ENCODE assay signal across 21 cellular contexts in the genomic region with DNA sequence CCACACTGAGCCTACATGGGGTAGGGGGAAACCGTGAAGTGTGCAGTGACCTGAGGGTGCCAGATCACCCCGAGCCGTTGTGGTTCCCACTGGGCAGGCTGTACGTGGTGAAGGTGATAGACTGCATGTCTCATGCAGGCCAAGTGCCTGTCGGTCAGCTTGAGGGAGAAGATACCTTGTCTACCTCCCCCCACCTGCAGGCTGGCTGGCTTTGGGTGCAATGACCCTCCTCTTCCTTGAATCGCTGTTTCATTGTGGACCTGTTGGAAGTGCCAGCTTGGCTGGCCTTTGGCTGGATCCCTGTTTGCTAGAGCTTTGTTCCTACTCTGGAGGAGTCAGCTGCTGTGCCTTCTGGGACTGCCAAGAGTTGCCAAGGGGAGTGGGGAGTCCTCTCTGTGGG.
DNase-seq lines count a peak whose midpoint lies in the region; ATAC-seq, FAIRE-seq and TF ChIP-seq lines count a peak whose summit lies in the region.
"Had no signal": no experiment of that assay in that cellular context is flagged by ENCODE, and none has a peak within 500 bp of the region (broad histone marks: within the 10 kb centered on the region; RNA-seq: fewer than 3 reads in every experiment).

No MANE protein-coding gene starts in this region.

- no peak for ATAC-seq in CD8-positive, alpha-beta T cell
- ATAC-seq in psoas muscle = no peak
- ATAC-seq in HG02884 (IDR thresholded peaks at IDR 0.05; ENCODE audit: unreplicated experiment) = no peak
- ATAC-seq in gastroesophageal sphincter = no peak
- ATAC-seq: activated T-cell treated with anti-CD3 and anti-CD28 coated beads, Interleukin-2, amount 50 U/mL, for 72 hours had no signal

- TF ChIP-seq EP300 in gastroesophageal sphincter (IDR thresholded peaks at IDR 0.05) = no peak

- no peaks in the 10 kb centered on the region for H3K27me3 Mint-ChIP-seq in CD8-positive, alpha-beta T cell (ENCODE audit: low read depth)
- H3K27me3 Mint-ChIP-seq in Calu3 (ENCODE audit: unreplicated experiment) = no peaks in the 10 kb centered on the region
- H3K27me3 Mint-ChIP-seq: activated naive CD4-positive, alpha-beta T cell treated with anti-CD3 and anti-CD28 coated beads, Interleukin-2, amount 50 U/mL, for 24 hours; CD4-positive, alpha-beta memory T cell had no signal

- no peaks in the 10 kb centered on the region for H3K27me3 ChIP-seq in CD8-positive, alpha-beta T cell (ENCODE audit: insufficient read depth, low read length)
- no peaks in the 10 kb centered on the region for H3K27me3 ChIP-seq in Peyer's patch
- H3K27me3 ChIP-seq in psoas muscle (ENCODE audit: insufficient read depth in 3 of 3, low read length in 2 of 3) = no peaks in the 10 kb centered on the region
- no peaks in the 10 kb centered on the region for H3K27me3 ChIP-seq in gastroesophageal sphincter
- H3K27me3 ChIP-seq: ascending aorta had no signal

- no peaks in the 10 kb centered on the region for H3K9me3 ChIP-seq in CD8-positive, alpha-beta T cell (ENCODE audit: low read length)
- H3K9me3 ChIP-seq in Peyer's patch = no peaks in the 10 kb centered on the region
- peaks cover 0 to 6% of the 10 kb centered on the region in 2 donors for H3K9me3 ChIP-seq in kidney (ENCODE audit: control insufficient read depth in 1 of 2, low read length in 2 of 2)
- H3K9me3 ChIP-seq in psoas muscle = no peaks in the 10 kb centered on the region
- H3K9me3 ChIP-seq in gastroesophageal sphincter = no peaks in the 10 kb centered on the region
- H3K9me3 ChIP-seq: ascending aorta had no signal

- DNase-seq in CD8-positive, alpha-beta T cell = peak in 1 of 7 experiments; percentile 35
- DNase-seq in Peyer's patch = peak in 2 of 3 donors; percentile 37
- no peak for DNase-seq in kidney
- no peak for DNase-seq in psoas muscle
- DNase-seq in Calu3 = no peak
- no peak for DNase-seq in HUDEP-2 (lab: John Stamatoyannopoulos, UW; ENCODE audit: unreplicated experiment in 76 of 76)
- DNase-seq: activated CD8-positive, alpha-beta memory T cell treated with anti-CD3 and anti-CD28 coated beads for 24 hours; activated T-cell treated with anti-CD3 and anti-CD28 coated beads, Interleukin-2, amount 50 U/mL, for 72 hours; CD4-positive, alpha-beta memory T cell; GOT3; left colon; NCI-H2171; NCI-H526; Right ventricle myocardium superior; stimulated activated CD4-positive, alpha-beta T cell treated with anti-CD3 and anti-CD28 coated beads, Interleukin-12 subunit alpha, Interleukin-12 subunit beta, amount 100 ng/mL, for 4 hours had no signal

- no peak overlapping the region for H3K4me3 ChIP-seq in CD8-positive, alpha-beta T cell (ENCODE audit: low read depth, low read length)
- H3K4me3 ChIP-seq in Peyer's patch = no peak overlapping the region
- H3K4me3 ChIP-seq in kidney (ENCODE audit: low read length in 2 of 2) = no peak overlapping the region
- no peak overlapping the region for H3K4me3 ChIP-seq in psoas muscle
- H3K4me3 ChIP-seq in gastroesophageal sphincter = no peak overlapping the region
- H3K4me3 ChIP-seq: ascending aorta had no signal

- TF ChIP-seq POLR2A in Peyer's patch (IDR thresholded peaks at IDR 0.05) (no peak), gastroesophageal sphincter (IDR thresholded peaks at IDR 0.05) (no peak)

- H3K36me3 Mint-ChIP-seq in CD8-positive, alpha-beta T cell = no peaks in the 10 kb centered on the region
- no peaks in the 10 kb centered on the region for H3K36me3 Mint-ChIP-seq in Calu3 (ENCODE audit: insufficient read depth, unreplicated experiment)
- H3K36me3 Mint-ChIP-seq: CD4-positive, alpha-beta memory T cell had no signal

- H3K4me1 ChIP-seq in CD8-positive, alpha-beta T cell (ENCODE audit: insufficient read depth, low read length) = no peaks in the 10 kb centered on the region
- H3K4me1 ChIP-seq in Peyer's patch (peaks cover 0 to 26% (median 6%) of the 10 kb centered on the region in 4 donors), kidney (ENCODE audit: control insufficient read depth in 1 of 2, insufficient read depth in 1 of 2, low read depth in 1 of 2, low read length in 2 of 2) (peaks cover 12 to 22% of the 10 kb centered on the region in 2 donors), psoas muscle (peaks cover 92% of the 10 kb centered on the region), gastroesophageal sphincter (peaks cover under 1 to 95% (median 14%) of the 10 kb centered on the region in 3 donors)

- POLR2A ChIA-PET in CD8-positive, alpha-beta T cell (lab: Charles Lee) = no interaction called here

- H3K27ac ChIP-seq in CD8-positive, alpha-beta T cell (ENCODE audit: low read depth, low read length) = no peak overlapping the region
- H3K27ac ChIP-seq in Peyer's patch (peak overlapping the region in 1 of 4 donors; percentile 77), kidney (ENCODE audit: low read depth in 2 of 2, low read length in 2 of 2) (peak overlapping the region; percentile 9 to 51), psoas muscle (peak overlapping the region; percentile 79), gastroesophageal sphincter (no peak overlapping the region)
- H3K27ac ChIP-seq: ascending aorta had no signal

- CTCF ChIA-PET in CD8-positive, alpha-beta T cell (lab: Charles Lee) = no interaction called here
- CTCF ChIA-PET in Calu3 (lab: Charles Lee) = no interaction called here

- no peak overlapping the region for H3K4me3 Mint-ChIP-seq in CD8-positive, alpha-beta T cell
- H3K4me3 Mint-ChIP-seq in Calu3 (ENCODE audit: low read depth, unreplicated experiment) = no peak overlapping the region
- H3K4me3 Mint-ChIP-seq: activated naive CD4-positive, alpha-beta T cell treated with anti-CD3 and anti-CD28 coated beads, Interleukin-2, amount 50 U/mL, for 24 hours; activated T-cell treated with anti-CD3 and anti-CD28 coated beads, Interleukin-2, amount 50 U/mL, for 72 hours; CD4-positive, alpha-beta memory T cell had no signal

- FAIRE-seq in kidney (lab: Jason Lieb, UNC) = no peak
- FAIRE-seq: GM12892, HTR-8/SVneo had no signal

- peak overlapping the region; percentile 18 for H3K27ac Mint-ChIP-seq in CD8-positive, alpha-beta T cell
- H3K27ac Mint-ChIP-seq in Calu3 (ENCODE audit: unreplicated experiment) = no peak overlapping the region
- H3K27ac Mint-ChIP-seq: activated naive CD4-positive, alpha-beta T cell treated with anti-CD3 and anti-CD28 coated beads, Interleukin-2, amount 50 U/mL, for 24 hours; activated T-cell treated with anti-CD3 and anti-CD28 coated beads, Interleukin-2, amount 50 U/mL, for 72 hours had no signal

- no peak overlapping the region for H3K9ac ChIP-seq in kidney (ENCODE audit: low read length in 2 of 2)

- WGBS in psoas muscle, 3 donors = 47 to 62% (median 59%) methylated on average over 6 of the region's 6 CpGs
- 87 to 92% methylated on average over 2 to 6 of the region's 6 CpGs for WGBS in gastroesophageal sphincter (ENCODE audit: low coverage in 1 of 2), 2 donors

- no peaks in the 10 kb centered on the region for H3K9me3 Mint-ChIP-seq in CD8-positive, alpha-beta T cell
- H3K9me3 Mint-ChIP-seq in Calu3 (ENCODE audit: low read depth, unreplicated experiment) = no peaks in the 10 kb centered on the region
- H3K9me3 Mint-ChIP-seq: activated naive CD4-positive, alpha-beta T cell treated with anti-CD3 and anti-CD28 coated beads, Interleukin-2, amount 50 U/mL, for 24 hours; activated T-cell treated with anti-CD3 and anti-CD28 coated beads, Interleukin-2, amount 50 U/mL, for 72 hours; CD4-positive, alpha-beta memory T cell had no signal

- TF ChIP-seq CTCF in CD8-positive, alpha-beta T cell (IDR thresholded peaks at IDR 0.05) = no peak
- no peak for TF ChIP-seq CTCF in Peyer's patch (IDR thresholded peaks at IDR 0.05)
- no peak for TF ChIP-seq CTCF in kidney (IDR thresholded peaks at IDR 0.05; ENCODE audit: borderline replicate concordance, extremely low read depth, insufficient read depth)
- no peak for TF ChIP-seq CTCF in psoas muscle (IDR thresholded peaks at IDR 0.05)
- TF ChIP-seq CTCF in Calu3 (IDR thresholded peaks at IDR 0.05; ENCODE audit: unreplicated experiment) = no peak
- no peak for TF ChIP-seq CTCF in gastroesophageal sphincter (IDR thresholded peaks at IDR 0.05)

- no TSS peak for BruUV-seq in Calu3 (replicated peaks; lab: Mats Ljungman, UMichigan)

- no peaks in the 10 kb centered on the region for H3K36me3 ChIP-seq in CD8-positive, alpha-beta T cell (ENCODE audit: insufficient read depth, low read length)
- H3K36me3 ChIP-seq in Peyer's patch (no peaks in the 10 kb centered on the region), kidney (ENCODE audit: control insufficient read depth in 1 of 2, insufficient read depth in 2 of 2, low read length in 2 of 2) (no peaks in the 10 kb centered on the region), psoas muscle (ENCODE audit: insufficient read depth in 1 of 2, low read depth in 1 of 2) (no peaks in the 10 kb centered on the region), gastroesophageal sphincter (no peaks in the 10 kb centered on the region)
- H3K36me3 ChIP-seq: ascending aorta had no signal

- intact Hi-C loops in CD8-positive, alpha-beta T cell (cut with DNase I, micrococcal nuclease) = no loop called here
- intact Hi-C loops in kidney (cut with DNase I) (no loop called here), psoas muscle (cut with DNase I) (loop anchor here in 1 of 2 donors (5.0 kb wide), 1 partner anchor 43 kb away; no protein-coding TSS in a partner anchor), Calu3 (cut with micrococcal nuclease; ENCODE audit: unreplicated experiment) (no loop called here)

- H3K4me1 Mint-ChIP-seq in CD8-positive, alpha-beta T cell (ENCODE audit: low read depth) = peaks cover 38% of the 10 kb centered on the region
- H3K4me1 Mint-ChIP-seq in Calu3 (ENCODE audit: low read depth, unreplicated experiment) = peaks cover 36% of the 10 kb centered on the region

Comparison
In these comparisons a context has a peak if more than half of its experiments do, and no peak if none do; other contexts are left out.
1. DNase-seq: peak in Peyer's patch (2 of 3); none in kidney (single experiment), psoas muscle (0 of 2), Calu3 (single experiment) and HUDEP-2 (0 of 76).
2. H3K27ac ChIP-seq: peak in kidney (2 of 2) and psoas muscle (single experiment); none in CD8-positive, alpha-beta T cell (single experiment) and gastroesophageal sphincter (0 of 4).